ENCODE assay signal across 21 cellular contexts in the genomic region with DNA sequence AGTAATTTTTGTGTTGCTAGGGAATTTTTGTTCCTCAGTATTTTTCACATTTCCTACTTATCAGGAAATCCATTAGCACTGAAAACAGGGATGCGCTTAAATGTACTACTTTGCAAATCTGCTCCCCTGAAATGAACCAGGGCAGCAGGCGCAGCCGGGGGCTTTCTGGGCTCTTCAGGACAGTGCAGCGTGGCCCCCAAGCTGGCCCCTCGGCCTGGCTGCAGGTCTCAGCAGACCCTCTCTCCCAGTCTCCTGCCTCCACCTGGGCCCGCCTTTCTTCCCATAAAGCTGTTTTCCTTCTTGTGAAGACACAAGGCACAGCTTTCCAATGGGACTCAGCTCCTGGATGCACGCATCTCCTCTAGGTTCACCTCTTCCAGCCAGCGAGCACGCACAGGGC.
"Had no signal": no experiment of that assay in that cellular context is flagged by ENCODE, and none has a peak within 500 bp of the region (broad histone marks: within the 10 kb centered on the region; RNA-seq: fewer than 3 reads in every experiment).

No MANE protein-coding gene starts in this region.

- H3K27ac ChIP-seq: ovary, psoas muscle, spleen, tibial artery, upper lobe of left lung, uterus had no signal

- H3K9me3 Mint-ChIP-seq: immature natural killer cell; memory B cell; natural killer cell treated with Interleukin-12 subunit alpha and Interleukin-12 subunit beta and Interleukin-15 and Interleukin-18, amount 100 ng/mL, for 72 hours had no signal

- H3K4me1 ChIP-seq: psoas muscle, spleen, tibial artery, upper lobe of left lung, uterus had no signal

- H3K4me1 Mint-ChIP-seq: immature natural killer cell; mesothelial cell of epicardium; stimulated activated naive CD8-positive, alpha-beta T cell treated with anti-CD3 and anti-CD28 coated beads, Interleukin-15, amount 100 ng/mL, for 72 hours had no signal

- H3K9me3 ChIP-seq: mucosa of descending colon, ovary, psoas muscle, spleen, tibial artery, upper lobe of left lung, uterus had no signal

- ATAC-seq: mucosa of descending colon; natural killer cell treated with Interleukin-12 subunit alpha and Interleukin-12 subunit beta and Interleukin-15 and Interleukin-18, amount 100 ng/mL, for 72 hours; psoas muscle; right cardiac atrium; stimulated activated naive CD8-positive, alpha-beta T cell treated with anti-CD3 and anti-CD28 coated beads, Interleukin-15, amount 100 ng/mL, for 72 hours had no signal

- DNase-seq: cerebellar nuclear complex; cortex of kidney; immature natural killer cell; mucosa of descending colon; naive B cell; ovary; posterior cingulate gyrus; psoas muscle; right cardiac atrium; spleen; stimulated activated CD4-positive, alpha-beta T cell treated with anti-CD3 and anti-CD28 coated beads, Interleukin-2, amount 100 ng/mL, for 48 hours; stimulated activated naive CD4-positive, alpha-beta T cell; stimulated activated naive CD8-positive, alpha-beta T cell treated with anti-CD3 and anti-CD28 coated beads, Interleukin-15, amount 100 ng/mL, for 72 hours; tibial artery; uterus had no signal

- H3K27ac Mint-ChIP-seq: memory B cell; natural killer cell treated with Interleukin-12 subunit alpha and Interleukin-12 subunit beta and Interleukin-15 and Interleukin-18, amount 100 ng/mL, for 72 hours; stimulated activated naive CD8-positive, alpha-beta T cell treated with anti-CD3 and anti-CD28 coated beads, Interleukin-15, amount 100 ng/mL, for 72 hours had no signal

- H3K4me3 ChIP-seq: lung, mucosa of descending colon, ovary, psoas muscle, skin epidermis, spleen, tibial artery, upper lobe of left lung, uterus had no signal

- H3K4me3 Mint-ChIP-seq: immature natural killer cell; memory B cell; mesothelial cell of epicardium; naive B cell; natural killer cell treated with Interleukin-12 subunit alpha and Interleukin-12 subunit beta and Interleukin-15 and Interleukin-18, amount 100 ng/mL, for 72 hours; stimulated activated naive CD8-positive, alpha-beta T cell treated with anti-CD3 and anti-CD28 coated beads, Interleukin-15, amount 100 ng/mL, for 72 hours had no signal

- H3K27me3 ChIP-seq: ovary, spleen, tibial artery, upper lobe of left lung, uterus had no signal

- H3K27me3 Mint-ChIP-seq: memory B cell; naive B cell; natural killer cell treated with Interleukin-12 subunit alpha and Interleukin-12 subunit beta and Interleukin-15 and Interleukin-18, amount 100 ng/mL, for 72 hours; stimulated activated naive CD8-positive, alpha-beta T cell treated with anti-CD3 and anti-CD28 coated beads, Interleukin-15, amount 100 ng/mL, for 72 hours had no signal

- H3K36me3 ChIP-seq: ovary, uterus had no signal
